ENCODE assay signal across 23 cellular contexts in genomic region chr6:105850636-105851035, GRCh38.
DNase-seq lines count a peak whose midpoint lies in the region; ATAC-seq and TF ChIP-seq lines count a peak whose summit lies in the region.
"Had no signal": no experiment of that assay in that cellular context is flagged by ENCODE, and none has a peak within 500 bp of the region (broad histone marks: within the 10 kb centered on the region; RNA-seq: fewer than 3 reads in every experiment).

No MANE protein-coding gene starts in this region.

- H2BK120ac ChIP-seq in trophoblast cell (ENCODE audit: insufficient read depth, low read length, poor library complexity): no peak overlapping the region

- H3K14ac ChIP-seq in trophoblast cell (ENCODE audit: low read length): no peak overlapping the region

- no peaks in the 10 kb centered on the region for H3K36me3 ChIP-seq in GM23338 (ENCODE audit: insufficient read depth)
- H3K36me3 ChIP-seq in neural progenitor cell: no peaks in the 10 kb centered on the region
- H3K36me3 ChIP-seq in trophoblast cell (ENCODE audit: control insufficient read depth in 1 of 2, insufficient read depth in 2 of 2, low read length in 2 of 2): no peaks in the 10 kb centered on the region
- H3K36me3 ChIP-seq: BLaER1 had no signal

- H3K4me3 ChIP-seq in GM23338: no peak overlapping the region
- H3K4me3 ChIP-seq in neural progenitor cell: no peak overlapping the region
- no peak overlapping the region for H3K4me3 ChIP-seq in trophoblast cell (ENCODE audit: low read depth, low read length)
- H3K4me3 ChIP-seq: BLaER1, GM12878 had no signal

- H3K36me3 Mint-ChIP-seq in GM23338 (ENCODE audit: low read depth) (peaks cover 7% of the 10 kb centered on the region; the same call in 2 of the 3 replicates), neural progenitor cell (no peaks in the 10 kb centered on the region)

- H3K4me2 ChIP-seq in GM23338 (no peak overlapping the region), neural progenitor cell (peak overlapping the region; percentile 51), trophoblast cell (ENCODE audit: low read length) (no peak overlapping the region)
- H3K4me2 ChIP-seq: BLaER1 had no signal

- H3K4me1 ChIP-seq in GM23338 (ENCODE audit: insufficient read depth): no peaks in the 10 kb centered on the region
- H3K4me1 ChIP-seq in neural progenitor cell: peaks cover 22% of the 10 kb centered on the region
- no peaks in the 10 kb centered on the region for H3K4me1 ChIP-seq in trophoblast cell (ENCODE audit: control insufficient read depth in 1 of 2, insufficient read depth in 2 of 2, low read length in 2 of 2)
- H3K4me1 ChIP-seq: BLaER1, Caco-2 had no signal

- H3K9ac ChIP-seq in neural progenitor cell (no peak overlapping the region), trophoblast cell (ENCODE audit: low read length) (no peak overlapping the region)
- H3K9ac ChIP-seq: BLaER1 had no signal

- H3K9me2 ChIP-seq in GM23338 (ENCODE audit: insufficient read depth): no peaks in the 10 kb centered on the region

- H2AK5ac ChIP-seq in trophoblast cell (ENCODE audit: low read length): no peak overlapping the region

- no peak overlapping the region for H3K23ac ChIP-seq in trophoblast cell (ENCODE audit: low read length)

- H3K4ac ChIP-seq in trophoblast cell (ENCODE audit: low read depth, low read length): no peak overlapping the region

- H3K27me3 ChIP-seq in GM23338 (ENCODE audit: insufficient read depth) (no peaks in the 10 kb centered on the region), neural progenitor cell (no peaks in the 10 kb centered on the region), trophoblast cell (ENCODE audit: insufficient read depth, low read length) (no peaks in the 10 kb centered on the region)
- H3K27me3 ChIP-seq: BLaER1 had no signal

- no peak for DNase-seq in GM23338 (ENCODE audit: low spot score)
- DNase-seq in NCI-H82 (lab: John Stamatoyannopoulos, UW): peak; percentile 84
- peak; percentile 25 for DNase-seq in foreskin melanocyte
- no peak for DNase-seq in neural progenitor cell (ENCODE audit: low spot score)
- DNase-seq in RPMI8226: no peak
- no peak for DNase-seq in trophoblast cell
- DNase-seq: ACHN; Caco-2; CD4-positive, alpha-beta T cell; DMS79 treated with DMSO at 0.1 percent for 48 hours; HFFc6; NCI-H1092; NCI-H1436 treated with DMSO at 0.1 percent for 48 hours; NCI-H2029; NCI-H2171; NCI-H345; SHP77 had no signal

- no peak for ATAC-seq in GM23338
- ATAC-seq in GM21576 (IDR thresholded peaks at IDR 0.05; ENCODE audit: unreplicated experiment): no peak
- ATAC-seq: GM12878, HepG2 had no signal

- H3K9me3 Mint-ChIP-seq in GM23338 (peaks cover 17% of the 10 kb centered on the region), neural progenitor cell (peaks cover 4% of the 10 kb centered on the region)
- H3K9me3 Mint-ChIP-seq: CD4-positive, alpha-beta T cell; HFFc6 had no signal

- no peak overlapping the region for H3K18ac ChIP-seq in trophoblast cell (ENCODE audit: low read length)

- TF ChIP-seq CTCF in GM23338 (conservative IDR thresholded peaks at IDR 0.05; ENCODE audit: low read depth in 2 of 2) (no peak), neural progenitor cell (IDR thresholded peaks at IDR 0.05) (no peak)

- no peaks in the 10 kb centered on the region for H4K20me1 ChIP-seq in GM23338 (replicated peaks; ENCODE audit: insufficient read depth)
- peaks cover 5% of the 10 kb centered on the region for H4K20me1 ChIP-seq in neural progenitor cell (ENCODE audit: low read depth)
- H4K20me1 ChIP-seq: BLaER1 had no signal

- H3K79me2 ChIP-seq in GM23338 (replicated peaks; ENCODE audit: insufficient read depth) (no peaks in the 10 kb centered on the region), neural progenitor cell (ENCODE audit: low read depth) (no peaks in the 10 kb centered on the region), trophoblast cell (ENCODE audit: control insufficient read depth, insufficient read depth, low read length, poor library complexity) (no peaks in the 10 kb centered on the region)

- no peak overlapping the region for H3K27ac ChIP-seq in GM23338 (ENCODE audit: low read depth)
- H3K27ac ChIP-seq in neural progenitor cell: no peak overlapping the region
- no peak overlapping the region for H3K27ac ChIP-seq in trophoblast cell (ENCODE audit: low read depth, low read length)
- H3K27ac ChIP-seq: BLaER1, HL-60 had no signal

- H3K9me3 ChIP-seq in neural progenitor cell (ENCODE audit: low read depth) (no peaks in the 10 kb centered on the region), trophoblast cell (ENCODE audit: insufficient read depth, low read depth, low read length) (peaks cover 3% of the 10 kb centered on the region)
- H3K9me3 ChIP-seq: Caco-2 had no signal

- H2BK12ac ChIP-seq in trophoblast cell (ENCODE audit: low read length): no peak overlapping the region

- no peak overlapping the region for H4K8ac ChIP-seq in trophoblast cell (ENCODE audit: low read depth, low read length)

- no peak overlapping the region for H3K4me3 Mint-ChIP-seq in GM23338
- H3K4me3 Mint-ChIP-seq in neural progenitor cell: peak overlapping the region; percentile 36
- H3K4me3 Mint-ChIP-seq: CD4-positive, alpha-beta T cell; H9; HFFc6 had no signal

- H4K12ac ChIP-seq in trophoblast cell (ENCODE audit: low read depth, low read length): no peak overlapping the region

- H3K27me3 Mint-ChIP-seq in GM23338 (ENCODE audit: insufficient read depth, low read depth, poor library complexity): peaks cover 7% of the 10 kb centered on the region
- peaks cover 11% of the 10 kb centered on the region for H3K27me3 Mint-ChIP-seq in neural progenitor cell (ENCODE audit: insufficient read depth, low read depth)
- H3K27me3 Mint-ChIP-seq: CD4-positive, alpha-beta T cell had no signal

- H3F3A ChIP-seq in GM23338 (replicated peaks; ENCODE audit: low read depth) (no peaks in the 10 kb centered on the region), neural progenitor cell (ENCODE audit: low read depth) (peaks cover 21% of the 10 kb centered on the region)

- no peak overlapping the region for H2BK5ac ChIP-seq in trophoblast cell (ENCODE audit: low read depth, low read length, poor library complexity)

- WGBS in trophoblast cell (ENCODE audit: extremely low coverage, insufficient coverage, insufficient read length): no CpG with 5 or more reads among the region's 6 CpGs

- H3K4me1 Mint-ChIP-seq in GM23338 (peaks cover 13% of the 10 kb centered on the region), neural progenitor cell (peaks cover 24% of the 10 kb centered on the region)

- H2AFZ ChIP-seq in GM23338 (peak overlapping the region; percentile 33; the same call in 1 of the 2 replicates), neural progenitor cell (replicated peaks) (no peak overlapping the region), trophoblast cell (ENCODE audit: insufficient read depth, low read length, poor library complexity) (no peak overlapping the region)

- no peak overlapping the region for H4K91ac ChIP-seq in trophoblast cell (ENCODE audit: low read depth, low read length)

- H3K79me1 ChIP-seq in trophoblast cell (ENCODE audit: low read length): no peaks in the 10 kb centered on the region

- H3K27ac Mint-ChIP-seq in GM23338 (no peak overlapping the region), neural progenitor cell (no peak overlapping the region)
- H3K27ac Mint-ChIP-seq: CD4-positive, alpha-beta T cell; H9; HFFc6 had no signal

TF ChIP-seq in GM23338, 12 proteins besides CTCF, POLR2A, EP300 and RAD21:
- TF ChIP-seq EZH2 (IDR thresholded peaks at IDR 0.05; ENCODE audit: low read depth, unreplicated experiment) (no peak), REST (IDR thresholded peaks at IDR 0.05; ENCODE audit: unreplicated experiment) (no peak), EZH2phosphoT487 (IDR thresholded peaks at IDR 0.05; ENCODE audit: unreplicated experiment) (no peak), ZNF114 (CRISPR knock-in tag; IDR thresholded peaks at IDR 0.05) (no peak), ETS1 (IDR thresholded peaks at IDR 0.05) (no peak)

Comparison
In these comparisons a context has a peak if more than half of its experiments do, and no peak if none do; other contexts are left out.
1. DNase-seq: peak in NCI-H82 (single experiment) and foreskin melanocyte (single experiment); none in GM23338 (single experiment), neural progenitor cell (single experiment), RPMI8226 (single experiment) and trophoblast cell (0 of 2).